ENCODE assay signal across 16 cellular contexts in the genomic region with DNA sequence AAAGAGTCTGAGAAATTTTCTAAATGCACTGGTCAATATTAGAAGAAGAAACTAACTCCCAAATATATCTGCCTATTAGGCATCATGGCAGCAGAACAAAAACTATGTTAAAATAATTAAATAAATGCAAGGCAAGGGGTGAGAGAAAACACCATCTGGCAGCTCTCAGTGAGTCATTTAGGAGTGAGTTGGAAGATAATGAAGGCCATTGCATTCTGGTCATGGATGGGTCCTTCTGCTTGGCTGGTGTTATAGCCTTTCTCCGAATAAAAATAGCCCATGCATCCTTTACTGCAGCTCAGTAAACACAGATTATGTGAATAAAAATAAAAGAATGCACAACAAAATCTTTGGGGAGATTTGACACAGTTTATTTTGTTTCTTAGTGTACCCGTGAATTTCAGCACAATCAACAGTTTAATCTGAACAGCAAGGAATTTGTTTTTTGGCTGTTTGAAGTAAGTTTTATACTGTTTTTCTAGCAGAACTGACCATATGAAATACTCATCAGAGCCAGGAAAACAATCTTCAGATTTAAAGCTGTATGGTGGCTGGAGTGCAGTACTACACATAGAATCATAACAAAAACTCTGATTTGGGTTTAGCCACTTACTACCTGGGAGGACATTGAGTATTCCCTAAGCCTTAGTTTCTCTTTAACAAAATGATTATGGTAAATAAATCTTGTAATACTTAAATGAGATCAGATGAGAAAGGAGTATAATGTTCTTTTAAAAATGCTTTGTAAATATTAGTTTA.
DNase-seq lines count a peak whose midpoint lies in the region; ATAC-seq and TF ChIP-seq lines count a peak whose summit lies in the region.
"Had no signal": no experiment of that assay in that cellular context is flagged by ENCODE, and none has a peak within 500 bp of the region (broad histone marks: within the 10 kb centered on the region; RNA-seq: fewer than 3 reads in every experiment).

No MANE protein-coding gene starts in this region.

- H3K4me3 ChIP-seq in fibroblast of lung (replicated peaks in 1 of 4; ENCODE audit: control extremely low read depth in 1 of 4, insufficient read depth in 1 of 4, low read depth in 3 of 4, low read length in 4 of 4) = no peak overlapping the region

- H3K79me2 ChIP-seq in fibroblast of lung (ENCODE audit: control insufficient read depth, insufficient read depth, low read length) = no peaks in the 10 kb centered on the region

- no peak overlapping the region for H3K4me2 ChIP-seq in fibroblast of lung (ENCODE audit: extremely low read depth, insufficient read depth, low read length)

- DNase-seq in DMS53 (lab: John Stamatoyannopoulos, UW) = peak; percentile 16
- DNase-seq in DMS53 treated with DMSO at 0.1 percent for 48 hours (lab: John Stamatoyannopoulos, UW; ENCODE audit: unreplicated experiment) = no peak
- peak; percentile 67 for DNase-seq in NCI-H524 treated with DMSO at 0.1 percent for 48 hours (lab: John Stamatoyannopoulos, UW)
- DNase-seq in fibroblast of lung (ENCODE audit: low read depth in 2 of 2) = peak; percentile 1 to 42
- DNase-seq in superior temporal gyrus (ENCODE audit: extremely low spot score) = peak; percentile 28
- DNase-seq in NCI-H526 treated with DMSO at 0.1 percent for 48 hours (lab: John Stamatoyannopoulos, UW) = no peak
- DNase-seq in GM13977 (ENCODE audit: low spot score) = no peak
- DNase-seq: activated CD8-positive, alpha-beta memory T cell treated with anti-CD3 and anti-CD28 coated beads, Interleukin-2, amount 50 U/mL, for 48 hours; NCI-H187; stimulated activated naive CD4-positive, alpha-beta T cell treated with Interleukin-2 at 50 U/mL for 16 hours had no signal

- H3K27me3 ChIP-seq in fibroblast of lung (ENCODE audit: control insufficient read depth, insufficient read depth, low read length) = no peaks in the 10 kb centered on the region

- H3K27ac ChIP-seq in fibroblast of lung (ENCODE audit: insufficient read depth, low read length) = no peak overlapping the region
- H3K27ac ChIP-seq: 22Rv1, HL-60 had no signal

- no peak overlapping the region for H2AFZ ChIP-seq in fibroblast of lung (ENCODE audit: low read length)

- no peaks in the 10 kb centered on the region for H4K20me1 ChIP-seq in fibroblast of lung (ENCODE audit: control insufficient read depth, extremely low read depth, insufficient read depth, low read length)

- in situ Hi-C loops in GM13977 (cut with MboI; ENCODE audit: low pct_unique_long_range_greater_than_20kb, low sequenced_read_pairs, unreplicated experiment) = loop anchor here (25.0 kb wide), 1 partner anchor 120 kb away; no protein-coding TSS in a partner anchor

- no peak overlapping the region for H3K9ac ChIP-seq in fibroblast of lung (ENCODE audit: insufficient read depth, low read length)

- ATAC-seq in GM21447 (IDR thresholded peaks at IDR 0.05; ENCODE audit: unreplicated experiment) = no peak
- ATAC-seq: activated CD4-positive, CD25-positive, alpha-beta regulatory T cell treated with anti-CD3 and anti-CD28 coated beads, Interleukin-2, amount 50 U/mL, for 24 hours; activated naive CD4-positive, alpha-beta T cell treated with anti-CD3 and anti-CD28 coated beads, Interleukin-2, amount 50 U/mL, for 72 hours; sciatic nerve had no signal

- TF ChIP-seq CTCF in fibroblast of lung (conservative IDR thresholded peaks at IDR 0.05 in 1 of 2, IDR thresholded peaks at IDR 0.05 in 1 of 2; ENCODE audit: low read depth in 1 of 2, low read length in 2 of 2) (no peak), GM13977 (IDR thresholded peaks at IDR 0.05; ENCODE audit: extremely low read depth, insufficient read depth, missing control alignments) (no peak)

- H3K4me1 ChIP-seq in fibroblast of lung (ENCODE audit: control insufficient read depth, extremely low read depth, insufficient read depth, low read length) = no peaks in the 10 kb centered on the region

- no peaks in the 10 kb centered on the region for H3K9me3 ChIP-seq in fibroblast of lung (ENCODE audit: control insufficient read depth, insufficient read depth, low read depth, low read length)

- H3K36me3 ChIP-seq in fibroblast of lung (ENCODE audit: control insufficient read depth, insufficient read depth, low read length) = no peaks in the 10 kb centered on the region

Comparison
In these comparisons a context has a peak if more than half of its experiments do, and no peak if none do; other contexts are left out.
1. DNase-seq: peak in DMS53 (single experiment), NCI-H524 treated with DMSO at 0.1 percent for 48 hours (single experiment), fibroblast of lung (2 of 2) and superior temporal gyrus (single experiment); none in DMS53 treated with DMSO at 0.1 percent for 48 hours (single experiment), NCI-H526 treated with DMSO at 0.1 percent for 48 hours (single experiment) and GM13977 (single experiment).